Comparison of ENCODE assay signal across 8 cellular contexts in genomic region chr6:87731818-87732661, GRCh38. TPM values are rescaled to one million over a fixed set of nuclear protein-coding genes. Genes with fewer than 3 reads are reported as not detected.
DNase-seq lines count a peak whose midpoint lies in the region; ATAC-seq and TF ChIP-seq lines count a peak whose summit lies in the region.

No MANE protein-coding gene starts in this region.

- no peaks in the 10 kb centered on the region for H4K20me1 ChIP-seq in BLaER1

- H3K4me1 Mint-ChIP-seq in activated T-cell treated with anti-CD3 and anti-CD28 coated beads, Interleukin-2, amount 50 U/mL, for 72 hours (ENCODE audit: low read depth): peaks cover 45% of the 10 kb centered on the region

- no peak for TF ChIP-seq POLR2A in prostate gland (IDR thresholded peaks at IDR 0.05)

- H3K9me3 ChIP-seq in BLaER1: 0 out of 2 replicates have a peak, but pooled peaks cover 5% of the 10 kb centered on the region
- no peaks in the 10 kb centered on the region for H3K9me3 ChIP-seq in prostate gland

- peak overlapping the region; percentile 35 to 66 for H3K4me3 Mint-ChIP-seq in activated T-cell treated with anti-CD3 and anti-CD28 coated beads, Interleukin-2, amount 50 U/mL, for 72 hours

- H3K27me3 ChIP-seq in BLaER1 (no peaks in the 10 kb centered on the region), prostate gland (replicated peaks; ENCODE audit: insufficient read depth) (no peaks in the 10 kb centered on the region)

- peaks cover 21% of the 10 kb centered on the region for H3K27me3 Mint-ChIP-seq in activated T-cell treated with anti-CD3 and anti-CD28 coated beads, Interleukin-2, amount 50 U/mL, for 72 hours (ENCODE audit: low read depth)

- H3K4me2 ChIP-seq in BLaER1: peak overlapping the region; percentile 19; the same call in 1 of the 2 replicates

- H3K27ac ChIP-seq in BLaER1 (no peak overlapping the region), prostate gland (peak overlapping the region; percentile 41 to 60)

- ATAC-seq in GM19035 (IDR thresholded peaks at IDR 0.05; ENCODE audit: unreplicated experiment) (peak; percentile 74), HG03280 (IDR thresholded peaks at IDR 0.05; ENCODE audit: unreplicated experiment) (peak; percentile 48)
- peak; percentile 77 to 79 for ATAC-seq in activated T-cell treated with anti-CD3 and anti-CD28 coated beads, Interleukin-2, amount 50 U/mL, for 72 hours (replicated peaks in 1 of 2)

- TF ChIP-seq CTCF in prostate gland (IDR thresholded peaks at IDR 0.05): no peak

- H3K9ac ChIP-seq in BLaER1: no peak overlapping the region

- H3K36me3 ChIP-seq in BLaER1 (no peaks in the 10 kb centered on the region), prostate gland (no peaks in the 10 kb centered on the region)

- 4% methylated on average over 4 of the region's 4 CpGs for WGBS in prostate gland

- H3K9me3 Mint-ChIP-seq in activated T-cell treated with anti-CD3 and anti-CD28 coated beads, Interleukin-2, amount 50 U/mL, for 72 hours: no peaks in the 10 kb centered on the region

- H3K27ac Mint-ChIP-seq in activated T-cell treated with anti-CD3 and anti-CD28 coated beads, Interleukin-2, amount 50 U/mL, for 72 hours: peak overlapping the region; percentile 79

- intact Hi-C loops in prostate gland (cut with DNase I): no loop called here

- H3K4me1 ChIP-seq in BLaER1 (peaks cover 9% of the 10 kb centered on the region), prostate gland (replicated peaks) (peaks cover 2% of the 10 kb centered on the region)

- peak; percentile 87 for DNase-seq in NCI-H510A treated with DMSO at 0.1 percent for 48 hours (lab: John Stamatoyannopoulos, UW)
- DNase-seq in activated T-cell treated with anti-CD3 and anti-CD28 coated beads, Interleukin-2, amount 50 U/mL, for 72 hours: peak; percentile 17 to 41
- peak; percentile 66 for DNase-seq in globus pallidus (ENCODE audit: low spot score)
- DNase-seq in prostate gland (ENCODE audit: low spot score): peak; percentile 97
- DNase-seq in NCI-H524 treated with DMSO at 0.1 percent for 48 hours (lab: John Stamatoyannopoulos, UW): no peak

- H3K4me3 ChIP-seq in BLaER1 (no peak overlapping the region), prostate gland (no peak overlapping the region)

- H3K36me3 Mint-ChIP-seq in activated T-cell treated with anti-CD3 and anti-CD28 coated beads, Interleukin-2, amount 50 U/mL, for 72 hours (ENCODE audit: insufficient read depth in 2 of 2): peaks cover 2 to 3% of the 10 kb centered on the region in 2 donors

RNA-seq across cellular contexts. Expression of gene AKIRIN2, which starts 30.0 kb away (rescaled TPM):
- 10 to 100 TPM; 64.5 to 71.0 TPM for total RNA-seq in activated T-cell treated with anti-CD3 and anti-CD28 coated beads, Interleukin-2, amount 50 U/mL, for 72 hours
- total RNA-seq in prostate gland: 10 to 100 TPM; 28.4 to 44.1 TPM
